Comparison of ENCODE assay signal across 10 cellular contexts in the genomic region with DNA sequence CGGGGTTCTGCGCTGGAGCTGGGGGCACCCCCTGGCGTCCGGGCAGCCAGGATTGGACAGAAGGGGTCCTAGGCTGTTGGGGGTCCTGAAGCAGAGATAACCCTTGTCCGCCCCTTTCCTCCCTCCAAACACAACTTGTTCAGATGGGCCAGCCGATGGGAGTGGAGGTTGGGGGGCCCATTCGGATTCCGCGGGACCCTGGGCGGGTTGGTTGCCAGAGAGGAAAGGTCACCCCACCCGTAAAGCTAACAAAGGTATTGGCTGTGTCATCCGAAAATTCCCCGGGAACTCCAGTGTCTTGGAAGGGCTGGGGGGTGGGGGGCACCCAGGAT. TPM values are rescaled to one million over a fixed set of nuclear protein-coding genes. Genes with fewer than 3 reads are reported as not detected.
DNase-seq lines count a peak whose midpoint lies in the region; ATAC-seq lines count a peak whose summit lies in the region.
"Had no signal": no experiment of that assay in that cellular context is flagged by ENCODE, and none has a peak within 500 bp of the region (broad histone marks: within the 10 kb centered on the region; RNA-seq: fewer than 3 reads in every experiment).

No MANE protein-coding gene starts in this region.

- H3K4me3 Mint-ChIP-seq in T-helper 17 cell: peak overlapping the region; percentile 59

- H3K4me3 ChIP-seq in HAP-1: peak overlapping the region; percentile 40
- H3K4me3 ChIP-seq in iPS-11a (ENCODE audit: low read depth, low read length): peak overlapping the region; percentile 33
- peak overlapping the region in 2 of 3 donors; percentile 52 to 63 for H3K4me3 ChIP-seq in skeletal muscle tissue (ENCODE audit: low read length in 3 of 3)

- H3K27me3 ChIP-seq in HAP-1 (ENCODE audit: low read depth) (no peaks in the 10 kb centered on the region), skeletal muscle tissue (ENCODE audit: control insufficient read depth in 3 of 3, insufficient read depth in 3 of 3, low read length in 3 of 3) (peaks cover 7 to 36% (median 29%) of the 10 kb centered on the region in 3 donors)

- DNase-seq in HAP-1 (ENCODE audit: low spot score in 2 of 2) (no peak), T-helper 17 cell (no peak), AG20443 (ENCODE audit: low spot score) (no peak), UCSD-AML1 (lab: John Stamatoyannopoulos, UW; ENCODE audit: unreplicated experiment) (no peak)
- no peak for DNase-seq in activated CD8-positive, alpha-beta memory T cell treated with anti-CD3 and anti-CD28 coated beads, Interleukin-2, amount 50 U/mL, for 48 hours
- DNase-seq: dermis blood vessel endothelial cell, SIG-M5 had no signal

- no peak for ATAC-seq in T-helper 17 cell
- ATAC-seq in HG03460 (IDR thresholded peaks at IDR 0.05; ENCODE audit: unreplicated experiment): no peak

- peaks cover 46% of the 10 kb centered on the region for H3K27me3 Mint-ChIP-seq in T-helper 17 cell

- no peaks in the 10 kb centered on the region for H3K9me3 ChIP-seq in HAP-1
- H3K9me3 ChIP-seq in T-helper 17 cell (ENCODE audit: control insufficient read depth, low read length, poor library complexity, severe bottlenecking): no peaks in the 10 kb centered on the region
- H3K9me3 ChIP-seq in skeletal muscle tissue (ENCODE audit: control insufficient read depth in 3 of 3, low read length in 3 of 3): no peaks in the 10 kb centered on the region

- peak overlapping the region in 1 of 3 donors; percentile 69 for H3K9ac ChIP-seq in skeletal muscle tissue (ENCODE audit: low read depth in 1 of 3, low read length in 3 of 3)

- no peak overlapping the region for H3K27ac Mint-ChIP-seq in T-helper 17 cell

- H3K36me3 ChIP-seq in HAP-1 (replicated peaks): no peaks in the 10 kb centered on the region
- H3K36me3 ChIP-seq in skeletal muscle tissue (ENCODE audit: control insufficient read depth in 3 of 3, insufficient read depth in 3 of 3, low read length in 3 of 3): no peaks in the 10 kb centered on the region

- peak overlapping the region; percentile 67 for H3K27ac ChIP-seq in skeletal muscle tissue (ENCODE audit: low read depth, low read length)

- in situ Hi-C loops in HAP-1 (cut with MboI; ENCODE audit: low sequenced_read_pairs): no loop called here

- no peaks in the 10 kb centered on the region for H3K36me3 Mint-ChIP-seq in T-helper 17 cell (ENCODE audit: low read depth)

- H3K4me1 Mint-ChIP-seq in T-helper 17 cell: peaks cover 2% of the 10 kb centered on the region

- H3K4me1 ChIP-seq in HAP-1 (no peaks in the 10 kb centered on the region), skeletal muscle tissue (ENCODE audit: control insufficient read depth in 3 of 3, insufficient read depth in 3 of 3, low read length in 3 of 3) (peaks cover 31 to 61% (median 43%) of the 10 kb centered on the region in 3 donors)

RNA-seq across cellular contexts. Expression of gene FAM222A, which starts 1.3 kb away (rescaled TPM):
- total RNA-seq in T-helper 17 cell (1 to 10 TPM; 1.3 to 2.0 TPM), skeletal muscle tissue (1.0 TPM)
